Comparison of ENCODE assay signal across 9 cellular contexts in genomic region chr1:77975386-77975785, GRCh38.
DNase-seq lines count a peak whose midpoint lies in the region; ATAC-seq and TF ChIP-seq lines count a peak whose summit lies in the region.
"Had no signal": no experiment of that assay in that cellular context is flagged by ENCODE, and none has a peak within 500 bp of the region (broad histone marks: within the 10 kb centered on the region; RNA-seq: fewer than 3 reads in every experiment).

No MANE protein-coding gene starts in this region.

- no peak for ATAC-seq in GM21390 (IDR thresholded peaks at IDR 0.05; ENCODE audit: unreplicated experiment)

- H3K27ac ChIP-seq in coronary artery: no peak overlapping the region

- H3K4me1 ChIP-seq in neuron (ENCODE audit: insufficient read depth, low read length): peaks cover 19% of the 10 kb centered on the region

- H3K4me3 ChIP-seq in coronary artery (peak overlapping the region; percentile 83), neuron (ENCODE audit: low read length) (peak overlapping the region; percentile 99)

- H3K9me3 ChIP-seq in neuron (ENCODE audit: low read length): peaks cover 2% of the 10 kb centered on the region

- peaks cover 42% of the 10 kb centered on the region for H3K36me3 ChIP-seq in neuron (ENCODE audit: insufficient read depth, low read length)

- DNase-seq in GM04503 (ENCODE audit: low read depth): peak; percentile 21
- peak; percentile 6 for DNase-seq in NCI-H226
- DNase-seq in coronary artery (ENCODE audit: low spot score): no peak
- no peak for DNase-seq in stimulated activated CD4-positive, alpha-beta T cell treated with anti-CD3 and anti-CD28 coated beads, Interleukin-4, amount 100 ng/mL, for 24 hours
- no peak for DNase-seq in retina
- DNase-seq in cortex of kidney (lab: John Stamatoyannopoulos, UW): no peak
- DNase-seq: KG1 had no signal

- no peak overlapping the region for H2AFZ ChIP-seq in neuron (ENCODE audit: low read depth, low read length)

- no peaks in the 10 kb centered on the region for H3K27me3 ChIP-seq in neuron (ENCODE audit: insufficient read depth, low read length)

- TF ChIP-seq CTCF in coronary artery (IDR thresholded peaks at IDR 0.05): no peak

Comparison
In these comparisons a context has a peak if more than half of its experiments do, and no peak if none do; other contexts are left out.
1. DNase-seq: peak in GM04503 (single experiment) and NCI-H226 (single experiment); none in coronary artery (single experiment), stimulated activated CD4-positive, alpha-beta T cell treated with anti-CD3 and anti-CD28 coated beads, Interleukin-4, amount 100 ng/mL, for 24 hours (single experiment), retina (single experiment) and cortex of kidney (single experiment).